ENCODE assay signal across 1 cellular context in genomic region chr7:74254858-74255379, GRCh38.
TF ChIP-seq lines count a peak whose summit lies in the region.

No MANE protein-coding gene starts in this region.

TF ChIP-seq in HepG2, 621 proteins besides CTCF, POLR2A, EP300 and RAD21 (continued from another document):
- TF ChIP-seq HINFP (CRISPR knock-in tag; IDR thresholded peaks at IDR 0.05; ENCODE audit: low read depth) = no peak
- no peak for TF ChIP-seq HNF4A (CRISPR knock-in tag; IDR thresholded peaks at IDR 0.05)
